22 cellular contexts compared by ENCODE assay signal in genomic region chr2:224751996-224752698, GRCh38. TPM values are rescaled to one million over a fixed set of nuclear protein-coding genes. Genes with fewer than 3 reads are reported as not detected.
A peak's percentile ranks its signal among the peaks of the same experiment; 100 is the strongest.
DNase-seq lines count a peak whose midpoint lies in the region; ATAC-seq and TF ChIP-seq lines count a peak whose summit lies in the region.
"Had no signal": no experiment of that assay in that cellular context is flagged by ENCODE, and none has a peak within 500 bp of the region (broad histone marks: within the 10 kb centered on the region; RNA-seq: fewer than 3 reads in every experiment).

No MANE protein-coding gene starts in this region.

- H3K4me3 Mint-ChIP-seq in Caco-2 (ENCODE audit: unreplicated experiment) = no peak overlapping the region
- H3K4me3 Mint-ChIP-seq: CD8-positive, alpha-beta memory T cell had no signal

- no peaks in the 10 kb centered on the region for H3K36me3 Mint-ChIP-seq in Caco-2 (ENCODE audit: insufficient read depth, unreplicated experiment)

- CTCF ChIA-PET in Caco-2 (lab: Charles Lee) = no interaction called here

- H3K4me1 Mint-ChIP-seq in Caco-2 (ENCODE audit: low read depth, unreplicated experiment) = no peaks in the 10 kb centered on the region
- H3K4me1 Mint-ChIP-seq: CD8-positive, alpha-beta memory T cell had no signal

- no TSS peak for BruUV-seq in Caco-2 (replicated peaks; lab: Mats Ljungman, UMichigan)

- POLR2A ChIA-PET in Caco-2 (lab: Charles Lee) = no interaction called here

- H3K27me3 ChIP-seq in right lobe of liver (no peaks in the 10 kb centered on the region), Caco-2 (replicated peaks; ENCODE audit: control insufficient read depth, insufficient read depth, low read length) (no peaks in the 10 kb centered on the region)
- H3K27me3 ChIP-seq: heart left ventricle, ovary, spleen had no signal

- no peak overlapping the region for H3K27ac ChIP-seq in right lobe of liver
- H3K27ac ChIP-seq: heart left ventricle, ovary, spleen had no signal

- WGBS in right lobe of liver (ENCODE audit: insufficient coverage, low coverage, low lambda C conversion rate, missing lambda C conversion rate) = 63% methylated on average over 5 of the region's 5 CpGs

- H3K9me3 ChIP-seq in right lobe of liver = no peaks in the 10 kb centered on the region
- no peaks in the 10 kb centered on the region for H3K9me3 ChIP-seq in Caco-2
- H3K9me3 ChIP-seq: heart left ventricle, ovary had no signal

- TF ChIP-seq CTCF in right lobe of liver (IDR thresholded peaks at IDR 0.05) (no peak), Caco-2 (IDR thresholded peaks at IDR 0.05; ENCODE audit: insufficient read depth in 1 of 2, low read depth in 1 of 2, low read length in 1 of 2, severe bottlenecking in 1 of 2, unreplicated experiment in 1 of 2) (no peak)

- no peak overlapping the region for H3K27ac Mint-ChIP-seq in Caco-2 (ENCODE audit: unreplicated experiment)

- ATAC-seq in GM21786 (IDR thresholded peaks at IDR 0.05; ENCODE audit: unreplicated experiment) (peak; percentile 72), HG03432 (IDR thresholded peaks at IDR 0.05; ENCODE audit: unreplicated experiment) (peak; percentile 80), right lobe of liver (no peak)
- ATAC-seq: heart left ventricle, PC-3 had no signal

- intact Hi-C loops in right lobe of liver (cut with DNase I) (no loop called here), Caco-2 (cut with micrococcal nuclease; ENCODE audit: unreplicated experiment) (no loop called here)

- no peaks in the 10 kb centered on the region for H3K27me3 Mint-ChIP-seq in Caco-2 (ENCODE audit: insufficient read depth, unreplicated experiment)

- DNase-seq in NOMO-1 treated with DMSO at 0.1 percent for 48 hours (lab: John Stamatoyannopoulos, UW; ENCODE audit: unreplicated experiment) (peak; percentile 25), NOMO-1 treated with dmso at 0.1 percent for 144 hours (lab: John Stamatoyannopoulos, UW; ENCODE audit: unreplicated experiment) (no peak), NCI-H2171 (lab: John Stamatoyannopoulos, UW) (no peak), right lobe of liver (no peak), globus pallidus (ENCODE audit: low spot score) (no peak), Caco-2 (no peak)
- DNase-seq: 8988T; activated CD4-positive, alpha-beta T cell treated with anti-CD3 and anti-CD28 coated beads for 1 hour; activated T-cell treated with anti-CD3 and anti-CD28 coated beads for 4 hours; CD8-positive, alpha-beta memory T cell; GF-D8; heart left ventricle; kidney glomerular epithelial cell; ovary; PC-3; spleen; SW 1271 had no signal

- H3K4me1 ChIP-seq in right lobe of liver (no peaks in the 10 kb centered on the region), Caco-2 (no peaks in the 10 kb centered on the region)

- H3K9me3 Mint-ChIP-seq in Caco-2 (ENCODE audit: unreplicated experiment) = peaks cover 9% of the 10 kb centered on the region

- no peak for TF ChIP-seq POLR2A in right lobe of liver (IDR thresholded peaks at IDR 0.05)

- H3K36me3 ChIP-seq in right lobe of liver (no peaks in the 10 kb centered on the region), Caco-2 (ENCODE audit: control insufficient read depth, insufficient read depth, low read length) (no peaks in the 10 kb centered on the region)
- H3K36me3 ChIP-seq: heart left ventricle, ovary, spleen had no signal

- H3K4me3 ChIP-seq in right lobe of liver (no peak overlapping the region), Caco-2 (ENCODE audit: low read depth, low read length) (no peak overlapping the region)
- H3K4me3 ChIP-seq: heart left ventricle, ovary, spleen had no signal

RNA-seq across cellular contexts. Expression of gene CCDC195, which starts 36.0 kb away (rescaled TPM):
- total RNA-seq in right lobe of liver (not detected), Caco-2 (2022) (not detected in 2 replicates)
- total RNA-seq: CD8-positive, alpha-beta memory T cell; cerebellum; heart left ventricle; mucosa of gallbladder; ovary; PC-3; spleen; temporal lobe had no signal

Comparison
In these comparisons a context has a peak if more than half of its experiments do, and no peak if none do; other contexts are left out.
1. ATAC-seq: peak in GM21786 (single experiment) and HG03432 (single experiment); none in right lobe of liver (0 of 4).